In genomic region chr10:87816842-87817178, GRCh38 we compare ENCODE assay signal across 8 cellular contexts. TPM values are rescaled to one million over a fixed set of nuclear protein-coding genes. Genes with fewer than 3 reads are reported as not detected.
A peak's percentile ranks its signal among the peaks of the same experiment; 100 is the strongest.
DNase-seq lines count a peak whose midpoint lies in the region; ATAC-seq and TF ChIP-seq lines count a peak whose summit lies in the region.

No MANE protein-coding gene starts in this region.

- ATAC-seq in activated T-cell treated with anti-CD3 and anti-CD28 coated beads, Interleukin-2, amount 50 U/mL, for 4 hours: no peak

- DNase-seq in activated T-cell treated with anti-CD3 and anti-CD28 coated beads, Interleukin-2, amount 50 U/mL, for 4 hours: no peak
- no peak for DNase-seq in activated T-cell treated with anti-CD3 and anti-CD28 coated beads, Interleukin-2, amount 50 U/mL, for 48 hours
- no peak for DNase-seq in tibial nerve (ENCODE audit: low spot score in 2 of 2)
- no peak for DNase-seq in activated CD4-positive, CD25-positive, alpha-beta regulatory T cell (lab: John Stamatoyannopoulos, UW)
- DNase-seq in stimulated activated CD4-positive, alpha-beta T cell treated with anti-CD3 and anti-CD28 coated beads, Interleukin-2, amount 100 ng/mL, for 24 hours: no peak
- no peak for DNase-seq in stimulated activated naive CD4-positive, alpha-beta T cell treated with Interleukin-2 at 50 U/mL for 16 hours (lab: John Stamatoyannopoulos, UW)

- TF ChIP-seq EP300 in tibial nerve (IDR thresholded peaks at IDR 0.05): no peak

- H3K27me3 Mint-ChIP-seq in activated T-cell treated with anti-CD3 and anti-CD28 coated beads, Interleukin-2, amount 50 U/mL, for 4 hours (ENCODE audit: low read depth): no peaks in the 10 kb centered on the region

- H3K36me3 ChIP-seq in iPS-18a (ENCODE audit: control insufficient read depth, low read depth, low read length) (peaks cover 11% of the 10 kb centered on the region), tibial nerve (peaks cover 0 to 10% (median 0%) of the 10 kb centered on the region in 3 donors)

- H3K27ac ChIP-seq in iPS-18a (ENCODE audit: low read length): peak overlapping the region; percentile 79
- no peak overlapping the region for H3K27ac ChIP-seq in tibial nerve

- peaks cover 4% of the 10 kb centered on the region for H3K27me3 ChIP-seq in iPS-18a (ENCODE audit: control insufficient read depth, insufficient read depth, low read length)
- no peaks in the 10 kb centered on the region for H3K27me3 ChIP-seq in tibial nerve

- peaks cover 16% of the 10 kb centered on the region for H3K4me1 ChIP-seq in iPS-18a (ENCODE audit: control insufficient read depth, low read depth, low read length)
- H3K4me1 ChIP-seq in tibial nerve: peaks cover 0 to 29% (median 8%) of the 10 kb centered on the region in 4 donors

- no peaks in the 10 kb centered on the region for H3K9me3 Mint-ChIP-seq in activated T-cell treated with anti-CD3 and anti-CD28 coated beads, Interleukin-2, amount 50 U/mL, for 4 hours

- H3K36me3 Mint-ChIP-seq in activated T-cell treated with anti-CD3 and anti-CD28 coated beads, Interleukin-2, amount 50 U/mL, for 4 hours (ENCODE audit: insufficient read depth): peaks cover 5% of the 10 kb centered on the region

- H3K9me3 ChIP-seq in iPS-18a (ENCODE audit: control insufficient read depth, low read depth, low read length) (no peaks in the 10 kb centered on the region), tibial nerve (no peaks in the 10 kb centered on the region)

- H3K9ac ChIP-seq in iPS-18a (ENCODE audit: low read length): peak overlapping the region; percentile 90

- H3K4me1 Mint-ChIP-seq in activated T-cell treated with anti-CD3 and anti-CD28 coated beads, Interleukin-2, amount 50 U/mL, for 4 hours (ENCODE audit: low read depth): peaks cover 34% of the 10 kb centered on the region

- WGBS in tibial nerve, 2 donors: 68 to 70% methylated on average over 4 of the region's 4 CpGs

- peak overlapping the region; percentile 92 for H3K4me3 Mint-ChIP-seq in activated T-cell treated with anti-CD3 and anti-CD28 coated beads, Interleukin-2, amount 50 U/mL, for 4 hours

- TF ChIP-seq POLR2A in tibial nerve (IDR thresholded peaks at IDR 0.05): no peak

- peak overlapping the region; percentile 86 for H3K4me3 ChIP-seq in WI38 (ENCODE audit: low read depth, low read length)
- H3K4me3 ChIP-seq in iPS-18a (ENCODE audit: low read length): peak overlapping the region; percentile 78
- peak overlapping the region; percentile 64 to 85 (median 70) for H3K4me3 ChIP-seq in tibial nerve

- no peak for TF ChIP-seq CTCF in WI38 (IDR thresholded peaks at IDR 0.05; ENCODE audit: low read depth, low read length)
- no peak for TF ChIP-seq CTCF in tibial nerve (IDR thresholded peaks at IDR 0.05)

RNA-seq across cellular contexts. Expression of gene ATAD1, which starts 1.2 kb away (rescaled TPM):
- 10 to 100 TPM; 52.2 to 61.1 (median 52.5) TPM for total RNA-seq in activated T-cell treated with anti-CD3 and anti-CD28 coated beads, Interleukin-2, amount 50 U/mL, for 4 hours
- total RNA-seq in tibial nerve: 10 to 100 TPM; 21.8 to 45.9 (median 26.9) TPM

RNA-seq across cellular contexts. Expression of gene KLLN, which starts 46.5 kb away (rescaled TPM):
- total RNA-seq in activated T-cell treated with anti-CD3 and anti-CD28 coated beads, Interleukin-2, amount 50 U/mL, for 4 hours: under 1 TPM; 0.32 to 0.43 (median 0.35) TPM
- 1 to 10 TPM in 2 of 4 donors, under 1 TPM in 2; 0.78 to 2.2 (median 1.3) TPM for total RNA-seq in tibial nerve

RNA-seq across cellular contexts. Expression of gene PTEN, which starts 46.6 kb away (rescaled TPM):
- total RNA-seq in activated T-cell treated with anti-CD3 and anti-CD28 coated beads, Interleukin-2, amount 50 U/mL, for 4 hours: 10 to 100 TPM; 32.8 to 37.2 (median 35.5) TPM
- total RNA-seq in tibial nerve: 100 to 1,000 TPM; 143 to 224 (median 171) TPM
